ENCODE assay signal across 19 cellular contexts in the genomic region with DNA sequence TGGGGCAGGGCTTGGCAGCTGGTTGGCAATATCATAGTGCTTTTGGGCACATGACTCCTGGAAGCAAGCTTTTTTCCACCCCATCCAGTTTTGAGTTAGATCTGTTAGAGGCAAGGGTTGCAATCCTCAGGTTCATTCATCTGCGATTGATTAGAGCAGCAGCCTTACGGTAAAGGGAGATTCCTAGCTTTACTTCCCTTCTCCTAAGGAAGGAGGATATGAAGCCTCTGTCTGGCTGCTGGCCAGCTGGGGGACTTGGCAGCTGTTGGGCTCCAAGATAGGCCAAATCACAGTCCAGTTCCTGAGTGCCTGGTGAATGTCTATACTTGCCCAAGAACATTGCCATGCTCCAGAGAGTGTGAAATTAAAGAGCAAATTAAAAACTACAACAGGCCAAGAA.
DNase-seq lines count a peak whose midpoint lies in the region; ATAC-seq and TF ChIP-seq lines count a peak whose summit lies in the region.
"Had no signal": no experiment of that assay in that cellular context is flagged by ENCODE, and none has a peak within 500 bp of the region (broad histone marks: within the 10 kb centered on the region; RNA-seq: fewer than 3 reads in every experiment).

No MANE protein-coding gene starts in this region.

- POLR2A ChIA-PET in A673 (lab: Charles Lee; ENCODE audit: low non-redundant PET), result no interaction called here
- POLR2A ChIA-PET in activated CD8-positive, alpha-beta T cell treated with anti-CD3 and anti-CD28 coated beads, Interleukin-2, amount 10 ng/mL, durations not matched to agents 7 days and 5 days (lab: Charles Lee), result no interaction called here

- H3K9me3 ChIP-seq in A673 (ENCODE audit: low read depth, low read length, poor library complexity, severe bottlenecking) (no peaks in the 10 kb centered on the region), MG63 (no peaks in the 10 kb centered on the region)

- H3K4me3 Mint-ChIP-seq in activated CD8-positive, alpha-beta T cell treated with anti-CD3 and anti-CD28 coated beads, Interleukin-2, amount 10 ng/mL, durations not matched to agents 7 days and 5 days, result no peak overlapping the region
- H3K4me3 Mint-ChIP-seq: B cell; CD4-positive, alpha-beta T cell; HFFc6 had no signal

- no peak for ATAC-seq in activated CD8-positive, alpha-beta T cell treated with anti-CD3 and anti-CD28 coated beads, Interleukin-2, amount 10 ng/mL, durations not matched to agents 7 days and 5 days

- intact Hi-C loops in A673 (cut with micrococcal nuclease; ENCODE audit: unreplicated experiment), result no loop called here

- BruUV-seq in A673 (replicated peaks; lab: Mats Ljungman, UMichigan), result no TSS peak

- TF ChIP-seq CTCF in A673 (conservative IDR thresholded peaks at IDR 0.05; ENCODE audit: low read depth, low read length), result no peak
- TF ChIP-seq CTCF in VCaP (conservative IDR thresholded peaks at IDR 0.05), result no peak

- H3K27ac ChIP-seq in A673 (ENCODE audit: low read depth, low read length, poor library complexity, severe bottlenecking) (no peak overlapping the region), VCaP (peak overlapping the region; percentile 56)
- H3K27ac ChIP-seq: KMS-11, PC-9 had no signal

- no peaks in the 10 kb centered on the region for H3K27me3 ChIP-seq in A673 (replicated peaks; ENCODE audit: insufficient read depth, low read depth, low read length, poor library complexity)
- no peaks in the 10 kb centered on the region for H3K27me3 ChIP-seq in MG63

- in situ Hi-C loops in ACHN (cut with HindIII; ENCODE audit: low pct_ligation_motif_present, low pct_unique_long_range_greater_than_20kb, low sequenced_read_pairs), result no loop called here

- no peaks in the 10 kb centered on the region for H3K4me1 ChIP-seq in A673 (ENCODE audit: insufficient read depth, low read length, poor library complexity, severe bottlenecking)

- H3K36me3 Mint-ChIP-seq in activated CD8-positive, alpha-beta T cell treated with anti-CD3 and anti-CD28 coated beads, Interleukin-2, amount 10 ng/mL, durations not matched to agents 7 days and 5 days (ENCODE audit: low read depth), result no peaks in the 10 kb centered on the region

- no peaks in the 10 kb centered on the region for H3K9me3 Mint-ChIP-seq in activated CD8-positive, alpha-beta T cell treated with anti-CD3 and anti-CD28 coated beads, Interleukin-2, amount 10 ng/mL, durations not matched to agents 7 days and 5 days (ENCODE audit: insufficient read depth)
- H3K9me3 Mint-ChIP-seq: CD4-positive, alpha-beta T cell; HFFc6 had no signal

- no peaks in the 10 kb centered on the region for H3K27me3 Mint-ChIP-seq in activated CD8-positive, alpha-beta T cell treated with anti-CD3 and anti-CD28 coated beads, Interleukin-2, amount 10 ng/mL, durations not matched to agents 7 days and 5 days (ENCODE audit: low read depth)
- H3K27me3 Mint-ChIP-seq: B cell; CD4-positive, alpha-beta T cell had no signal

- H3K4me1 Mint-ChIP-seq in activated CD8-positive, alpha-beta T cell treated with anti-CD3 and anti-CD28 coated beads, Interleukin-2, amount 10 ng/mL, durations not matched to agents 7 days and 5 days (ENCODE audit: low read depth), result no peaks in the 10 kb centered on the region
- H3K4me1 Mint-ChIP-seq: B cell had no signal

- H3K4me3 ChIP-seq in A673 (ENCODE audit: low read depth, low read length, poor library complexity, severe bottlenecking) (no peak overlapping the region), MG63 (no peak overlapping the region)
- H3K4me3 ChIP-seq: PC-9 had no signal

- no peak overlapping the region for H3K27ac Mint-ChIP-seq in activated CD8-positive, alpha-beta T cell treated with anti-CD3 and anti-CD28 coated beads, Interleukin-2, amount 10 ng/mL, durations not matched to agents 7 days and 5 days
- H3K27ac Mint-ChIP-seq: B cell; CD4-positive, alpha-beta T cell; HFFc6 had no signal

- CTCF ChIA-PET in A673 (lab: Charles Lee), result no interaction called here
- CTCF ChIA-PET in activated CD8-positive, alpha-beta T cell treated with anti-CD3 and anti-CD28 coated beads, Interleukin-2, amount 10 ng/mL, durations not matched to agents 7 days and 5 days (lab: Charles Lee), result no interaction called here

- no peaks in the 10 kb centered on the region for H3K36me3 ChIP-seq in A673 (ENCODE audit: insufficient read depth, low read length, poor library complexity, severe bottlenecking)
- H3K36me3 ChIP-seq in MG63, result no peaks in the 10 kb centered on the region

- DNase-seq in A673 (ENCODE audit: low spot score) (peak; percentile 7), MG63 (peak; percentile 9), iris pigment epithelial cell (ENCODE audit: low read depth) (peak; percentile 14), amygdala (lab: John Stamatoyannopoulos, UW) (no peak), ACHN (no peak)
- DNase-seq in activated T-cell treated with anti-CD3 and anti-CD28 coated beads, Interleukin-2, amount 50 U/mL, for 1 hour, result no peak
- DNase-seq in activated CD8-positive, alpha-beta T cell treated with anti-CD3 and anti-CD28 coated beads, Interleukin-2, amount 10 ng/mL, durations not matched to agents 7 days and 5 days, result no peak
- DNase-seq: CD4-positive, alpha-beta T cell; DND-41; GDM1; GOT3; HFFc6; NCI-H1930; NCI-H526; SHP77 had no signal

Comparison
In these comparisons a context has a peak if more than half of its experiments do, and no peak if none do; other contexts are left out.
1. DNase-seq: peak in A673 (single experiment), MG63 (single experiment) and iris pigment epithelial cell (single experiment); none in amygdala (0 of 56), activated T-cell treated with anti-CD3 and anti-CD28 coated beads, Interleukin-2, amount 50 U/mL, for 1 hour (single experiment), activated CD8-positive, alpha-beta T cell treated with anti-CD3 and anti-CD28 coated beads, Interleukin-2, amount 10 ng/mL, durations not matched to agents 7 days and 5 days (single experiment) and ACHN (single experiment).